Comparison of ENCODE assay signal across 2 cellular contexts in genomic region chrX:102976793-102977495, GRCh38.
TF ChIP-seq lines count a peak whose summit lies in the region.

No MANE protein-coding gene starts in this region.

TF ChIP-seq in SK-N-SH treated with all-trans-retinoic acid at 6 μM for 48 hours, 23 proteins besides CTCF, POLR2A, EP300 and RAD21:
- TF ChIP-seq PATZ1 (CRISPR knock-in tag; IDR thresholded peaks at IDR 0.05; ENCODE audit: borderline replicate concordance) (no peak), ZNF70 (CRISPR knock-in tag; IDR thresholded peaks at IDR 0.05) (no peak), ZFP30 (CRISPR knock-in tag; IDR thresholded peaks at IDR 0.05) (no peak), ESRRG (CRISPR knock-in tag; IDR thresholded peaks at IDR 0.05) (no peak), ZNF8 (CRISPR knock-in tag; IDR thresholded peaks at IDR 0.05) (no peak), ARNTL (CRISPR knock-in tag; IDR thresholded peaks at IDR 0.05; ENCODE audit: borderline replicate concordance, low read depth) (no peak), PPARA (CRISPR knock-in tag; IDR thresholded peaks at IDR 0.05; ENCODE audit: borderline replicate concordance) (no peak), ZC3H10 (CRISPR knock-in tag; IDR thresholded peaks at IDR 0.05) (no peak), GLIS3 (CRISPR knock-in tag; IDR thresholded peaks at IDR 0.05) (no peak), SNAI2 (CRISPR knock-in tag; IDR thresholded peaks at IDR 0.05) (no peak), CSDC2 (CRISPR knock-in tag; IDR thresholded peaks at IDR 0.05) (no peak), ZFP3 (CRISPR knock-in tag; IDR thresholded peaks at IDR 0.05) (no peak)

TF ChIP-seq in SK-N-SH, 30 proteins besides CTCF, POLR2A, EP300 and RAD21 (continued from another document):
- TF ChIP-seq FOXM1 (IDR thresholded peaks at IDR 0.05; ENCODE audit: low read depth) (no peak), USF2 (IDR thresholded peaks at IDR 0.05; ENCODE audit: borderline replicate concordance, low read depth, low read length) (no peak), MAX (IDR thresholded peaks at IDR 0.05; ENCODE audit: low read depth) (no peak), SIN3A (IDR thresholded peaks at IDR 0.05; ENCODE audit: borderline replicate concordance, low read depth, low read length) (no peak), TEAD4 (IDR thresholded peaks at IDR 0.05; ENCODE audit: borderline replicate concordance, insufficient read depth) (no peak), NRF1 (IDR thresholded peaks at IDR 0.05; ENCODE audit: low read depth, low read length) (no peak), USF1 (IDR thresholded peaks at IDR 0.05; ENCODE audit: borderline replicate concordance, low read depth) (no peak), IRF3 (IDR thresholded peaks at IDR 0.05; ENCODE audit: low read depth, low read length) (no peak), NFIC (IDR thresholded peaks at IDR 0.05; ENCODE audit: borderline replicate concordance) (no peak)
